In genomic region chr20:5080384-5080877, GRCh38 we compare ENCODE assay signal across 8 cellular contexts. TPM values are rescaled to one million over a fixed set of nuclear protein-coding genes. Genes with fewer than 3 reads are reported as not detected.
DNase-seq lines count a peak whose midpoint lies in the region; ATAC-seq and TF ChIP-seq lines count a peak whose summit lies in the region.

No MANE protein-coding gene starts in this region.

- H3K36me3 Mint-ChIP-seq in brain = peaks cover 15% of the 10 kb centered on the region
- no peaks in the 10 kb centered on the region for H3K36me3 Mint-ChIP-seq in natural killer cell
- H3K36me3 Mint-ChIP-seq in mesothelial cell of epicardium = peaks cover 2% of the 10 kb centered on the region

- no peak overlapping the region for H3K9ac ChIP-seq in MM.1S (ENCODE audit: low read length)

- intact Hi-C loops in natural killer cell (cut with micrococcal nuclease) = no loop called here

- no peaks in the 10 kb centered on the region for H3K79me2 ChIP-seq in MM.1S (ENCODE audit: low read length)

- H3K4me3 Mint-ChIP-seq in brain (no peak overlapping the region), natural killer cell (peak overlapping the region; percentile 47), mesothelial cell of epicardium (no peak overlapping the region)

- ATAC-seq in GM18867 (IDR thresholded peaks at IDR 0.05; ENCODE audit: unreplicated experiment) = peak; percentile 31
- ATAC-seq in natural killer cell = peak in 1 of 3 donors; percentile 47
- ATAC-seq in GM19467 (IDR thresholded peaks at IDR 0.05; ENCODE audit: unreplicated experiment) = no peak

- H3K27me3 Mint-ChIP-seq in brain = no peaks in the 10 kb centered on the region
- H3K27me3 Mint-ChIP-seq in natural killer cell (ENCODE audit: low read depth in 2 of 2) = no peaks in the 10 kb centered on the region
- no peaks in the 10 kb centered on the region for H3K27me3 Mint-ChIP-seq in mesothelial cell of epicardium (ENCODE audit: low read depth)

- H3K36me3 ChIP-seq in MM.1S (replicated peaks; ENCODE audit: insufficient read depth, low read length) = no peaks in the 10 kb centered on the region

- peaks cover 37% of the 10 kb centered on the region for H3F3A ChIP-seq in MM.1S (ENCODE audit: insufficient read depth, low read length)

- TF ChIP-seq CTCF in MM.1S (IDR thresholded peaks at IDR 0.05; ENCODE audit: low read length) = no peak
- no peak for TF ChIP-seq CTCF in brain (conservative IDR thresholded peaks at IDR 0.05)
- TF ChIP-seq CTCF in natural killer cell (IDR thresholded peaks at IDR 0.05) = no peak
- no peak for TF ChIP-seq CTCF in mesothelial cell of epicardium (IDR thresholded peaks at IDR 0.05; ENCODE audit: unreplicated experiment)

- peak overlapping the region in 3 of 5 experiments; percentile 35 to 87 (median 59) for H3K27ac Mint-ChIP-seq in brain
- peak overlapping the region; percentile 97 to 98 for H3K27ac Mint-ChIP-seq in natural killer cell
- no peak overlapping the region for H3K27ac Mint-ChIP-seq in mesothelial cell of epicardium

- no peaks in the 10 kb centered on the region for H4K20me1 ChIP-seq in MM.1S (ENCODE audit: insufficient read depth, low read length)

- H3K4me3 ChIP-seq in MM.1S (ENCODE audit: low read length) = no peak overlapping the region

- peaks cover 17% of the 10 kb centered on the region for H3K4me1 Mint-ChIP-seq in brain
- peaks cover 36 to 43% of the 10 kb centered on the region in 2 donors for H3K4me1 Mint-ChIP-seq in natural killer cell
- H3K4me1 Mint-ChIP-seq in mesothelial cell of epicardium = no peaks in the 10 kb centered on the region

- H3K27me3 ChIP-seq in MM.1S (replicated peaks; ENCODE audit: insufficient read depth, low read length) = no peaks in the 10 kb centered on the region

- no peaks in the 10 kb centered on the region for H3K9me3 ChIP-seq in MM.1S (replicated peaks; ENCODE audit: insufficient read depth, low read length)

- H3K27ac ChIP-seq in MM.1S (ENCODE audit: low read length) = peak overlapping the region; percentile 67; the same call in 1 of the 2 replicates

- H3K9me2 ChIP-seq in MM.1S (replicated peaks; ENCODE audit: insufficient read depth, low read length) = no peaks in the 10 kb centered on the region

- peaks cover 33% of the 10 kb centered on the region for H3K4me1 ChIP-seq in MM.1S (ENCODE audit: low read length)

- peak overlapping the region; percentile 88 for H3K4me2 ChIP-seq in MM.1S (ENCODE audit: low read depth, low read length)

- DNase-seq in MM.1S (peak; percentile 66), natural killer cell (no peak), DMS153 (lab: John Stamatoyannopoulos, UW) (no peak), mesothelial cell of epicardium (ENCODE audit: low spot score in 2 of 2, unreplicated experiment in 2 of 2) (no peak), DMS 273 (lab: John Stamatoyannopoulos, UW; ENCODE audit: unreplicated experiment) (no peak)

- no peaks in the 10 kb centered on the region for H3K9me3 Mint-ChIP-seq in brain
- H3K9me3 Mint-ChIP-seq in natural killer cell = no peaks in the 10 kb centered on the region
- no peaks in the 10 kb centered on the region for H3K9me3 Mint-ChIP-seq in mesothelial cell of epicardium

- no peak overlapping the region; the same call in 1 of the 2 replicates for H2AFZ ChIP-seq in MM.1S (ENCODE audit: low read length)

RNA-seq across cellular contexts. Expression of gene TMEM230, which starts 32.4 kb away (rescaled TPM):
- 120 TPM for polyA plus RNA-seq in brain (ENCODE audit: insufficient read depth, low read depth, low replicate concordance)
- 10 to 100 TPM; 49.9 to 67.4 (median 59.9) TPM for total RNA-seq in natural killer cell
- 60.7 to 66.5 TPM (median 64.7 TPM) in 3 replicates for total RNA-seq in mesothelial cell of epicardium

RNA-seq across cellular contexts. Expression of gene PCNA, which starts 39.3 kb away (rescaled TPM):
- polyA plus RNA-seq in brain (ENCODE audit: insufficient read depth, low read depth, low replicate concordance) = 172 TPM
- 10 to 100 TPM; 41.5 to 50.6 (median 46.9) TPM for total RNA-seq in natural killer cell
- total RNA-seq in mesothelial cell of epicardium = 82.6 to 89.8 TPM (median 87.5 TPM) in 3 replicates

RNA-seq across cellular contexts. Expression of gene CDS2, which starts 46.4 kb away (rescaled TPM):
- polyA plus RNA-seq in brain (ENCODE audit: insufficient read depth, low read depth, low replicate concordance) = 40.9 TPM
- total RNA-seq in natural killer cell (10 to 100 TPM; 45.6 to 54.7 (median 53.8) TPM), mesothelial cell of epicardium (41.6 to 44.9 TPM (median 42.2 TPM) in 3 replicates)
